In the genomic region with DNA sequence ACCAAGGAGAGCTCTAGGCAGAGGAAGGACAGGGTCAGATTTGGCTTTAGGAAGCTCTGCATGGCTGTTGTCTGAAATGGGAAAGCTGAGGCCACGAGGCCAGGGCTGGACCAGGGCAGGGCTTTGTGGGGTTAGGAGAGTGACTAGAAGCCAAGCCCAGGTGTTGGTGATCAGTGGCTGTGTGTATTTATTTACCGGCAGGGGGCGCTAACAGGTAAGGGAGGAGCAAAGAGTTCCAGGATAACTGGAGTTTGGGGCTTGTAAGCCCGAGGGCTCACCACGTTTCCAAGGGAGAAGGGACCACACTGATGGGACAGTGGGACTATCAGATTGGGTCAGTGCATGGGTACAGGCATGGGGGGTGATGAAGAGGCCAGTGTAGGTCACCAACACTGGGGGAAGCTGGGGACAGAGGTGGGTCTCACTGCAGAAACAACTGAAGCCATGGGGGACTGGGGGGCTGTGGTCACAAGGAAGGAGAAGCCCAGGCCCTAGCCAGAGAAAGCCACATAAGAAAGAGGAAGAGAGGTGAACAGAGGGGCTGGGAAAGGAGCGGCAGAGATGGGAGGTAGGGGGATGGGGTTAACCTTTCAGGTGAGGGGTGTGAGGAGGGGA, we compare ENCODE assay signal across 8 cellular contexts. TPM values are rescaled to one million over a fixed set of nuclear protein-coding genes. Genes with fewer than 3 reads are reported as not detected.
DNase-seq lines count a peak whose midpoint lies in the region; ATAC-seq, FAIRE-seq and TF ChIP-seq lines count a peak whose summit lies in the region.

No MANE protein-coding gene starts in this region.

- no peaks in the 10 kb centered on the region for H3K9me2 ChIP-seq in OCI-LY1 (ENCODE audit: low read depth, low read length)

- no peak for TF ChIP-seq POLR2A in esophagus muscularis mucosa (IDR thresholded peaks at IDR 0.05; ENCODE audit: low read depth)

- H3K27me3 ChIP-seq in OCI-LY1 (ENCODE audit: insufficient read depth, low read length) (no peaks in the 10 kb centered on the region), esophagus muscularis mucosa (no peaks in the 10 kb centered on the region), pancreas (no peaks in the 10 kb centered on the region)

- 21% methylated on average over 5 of the region's 6 CpGs for WGBS in esophagus muscularis mucosa
- WGBS in pancreas, 2 donors: 14 to 15% methylated on average over 6 of the region's 6 CpGs

- no peaks in the 10 kb centered on the region for H3F3A ChIP-seq in OCI-LY1 (ENCODE audit: insufficient read depth, low read length)

- H2AFZ ChIP-seq in OCI-LY1 (ENCODE audit: low read length): no peak overlapping the region

- H3K4me3 ChIP-seq in OCI-LY1 (ENCODE audit: low read depth, low read length, poor library complexity, severe bottlenecking): no peak overlapping the region
- H3K4me3 ChIP-seq in esophagus muscularis mucosa: no peak overlapping the region
- H3K4me3 ChIP-seq in pancreas: no peak overlapping the region

- H4K20me1 ChIP-seq in OCI-LY1 (ENCODE audit: insufficient read depth, low read length): no peaks in the 10 kb centered on the region

- H3K9me3 ChIP-seq in OCI-LY1 (ENCODE audit: low read length) (no peaks in the 10 kb centered on the region), esophagus muscularis mucosa (no peaks in the 10 kb centered on the region), pancreas (no peaks in the 10 kb centered on the region)

- FAIRE-seq in pancreas (lab: Jason Lieb, UNC): no peak

- ATAC-seq in pancreas: peak; percentile 51 to 67 (median 62)
- ATAC-seq in HG02970 (IDR thresholded peaks at IDR 0.05; ENCODE audit: low FRiP score, unreplicated experiment): no peak
- no peak for ATAC-seq in GM21390 (IDR thresholded peaks at IDR 0.05; ENCODE audit: unreplicated experiment)

- no peak overlapping the region for H3K4me2 ChIP-seq in OCI-LY1 (ENCODE audit: low read length)

- peak; percentile 87 for TF ChIP-seq CTCF in OCI-LY1 (IDR thresholded peaks at IDR 0.05; ENCODE audit: low read length)
- peak; percentile 59 to 77 (median 61) for TF ChIP-seq CTCF in esophagus muscularis mucosa (IDR thresholded peaks at IDR 0.05)
- peak; percentile 57 to 89 (median 82) for TF ChIP-seq CTCF in pancreas (IDR thresholded peaks at IDR 0.05)

- H3K36me3 ChIP-seq in OCI-LY1 (ENCODE audit: insufficient read depth, low read length): no peaks in the 10 kb centered on the region
- H3K36me3 ChIP-seq in esophagus muscularis mucosa: peaks cover 4 to 31% (median 16%) of the 10 kb centered on the region in 4 donors
- no peaks in the 10 kb centered on the region for H3K36me3 ChIP-seq in pancreas

- TF ChIP-seq EP300 in esophagus muscularis mucosa (IDR thresholded peaks at IDR 0.05): no peak

- H3K4me1 ChIP-seq in OCI-LY1 (ENCODE audit: insufficient read depth, low read length, severe bottlenecking) (peaks cover 17% of the 10 kb centered on the region), esophagus muscularis mucosa (peaks cover 15 to 33% (median 24%) of the 10 kb centered on the region in 4 donors), pancreas (peaks cover 0 to 16% (median 4%) of the 10 kb centered on the region in 3 donors)

- DNase-seq in DMS114 treated with DMSO at 0.1 percent for 48 hours (lab: John Stamatoyannopoulos, UW; ENCODE audit: unreplicated experiment): peak; percentile 63
- peak; percentile 96 for DNase-seq in HuH-7 (ENCODE audit: low spot score)
- peak; percentile 42 for DNase-seq in activated T-cell treated with anti-CD3 and anti-CD28 coated beads for 1 hour (ENCODE audit: low read depth)
- DNase-seq in esophagus muscularis mucosa (ENCODE audit: extremely low spot score): no peak
- DNase-seq in pancreas: peak in 3 of 6 donors; percentile 67 to 76 (median 72)

- no peak overlapping the region for H3K27ac ChIP-seq in OCI-LY1 (ENCODE audit: low read depth, low read length, poor library complexity, severe bottlenecking)
- no peak overlapping the region for H3K27ac ChIP-seq in esophagus muscularis mucosa (replicated peaks in 1 of 4)
- no peak overlapping the region for H3K27ac ChIP-seq in pancreas

- H3K9ac ChIP-seq in OCI-LY1 (ENCODE audit: low read length): no peak overlapping the region

- H3K79me2 ChIP-seq in OCI-LY1 (ENCODE audit: insufficient read depth, low read length): no peaks in the 10 kb centered on the region

- intact Hi-C loops in esophagus muscularis mucosa (cut with DNase I) (loop anchor here (5.0 kb wide), 3 partner anchors 63 to 168 kb away; a partner anchor contains a TSS), pancreas (cut with DNase I) (loop anchor here in 2 of 3 donors (5.0 to 10.0 kb wide), 3 partner anchors 38 to 176 kb away; a partner anchor contains a TSS)

RNA-seq across cellular contexts. Expression of a gene that starts 3.9 kb away (rescaled TPM):
- total RNA-seq in esophagus muscularis mucosa: 100 to 1,000 TPM in 2 of 4 donors, 10 to 100 TPM in 2; 47.3 to 109 (median 91.6) TPM
- 10 to 100 TPM; 44.3 to 63.9 (median 51.5) TPM for total RNA-seq in pancreas
- polyA plus RNA-seq in pancreas: 10 to 100 TPM; 70.2 to 91.1 TPM

RNA-seq across cellular contexts. Expression of a gene that starts 14.2 kb away (rescaled TPM):
- total RNA-seq in esophagus muscularis mucosa (not detected), pancreas (1 to 10 TPM in 4 of 6 donors, under 1 TPM in 2; 0.28 to 3.0 (median 2.0) TPM)
- polyA plus RNA-seq in pancreas: 10 to 100 TPM in 1 of 2 donors, 1 to 10 TPM in 1; 6.0 to 10.8 TPM

RNA-seq across cellular contexts. Expression of a gene that starts 16.0 kb away (rescaled TPM):
- total RNA-seq in esophagus muscularis mucosa: not detected
- not detected for total RNA-seq in pancreas
- polyA plus RNA-seq in pancreas: not detected

RNA-seq across cellular contexts. Expression of a gene that starts 21.2 kb away (rescaled TPM):
- total RNA-seq in esophagus muscularis mucosa (not detected), pancreas (not detected)
- under 1 TPM; 0.15 to 0.16 TPM for polyA plus RNA-seq in pancreas

RNA-seq across cellular contexts. Expression of a gene that starts 35.8 kb away (rescaled TPM):
- total RNA-seq in esophagus muscularis mucosa: 1 to 10 TPM; 1.7 to 5.5 (median 3.8) TPM
- total RNA-seq in pancreas: 10 to 100 TPM; 48.5 to 86.7 (median 60.0) TPM
- polyA plus RNA-seq in pancreas: 100 to 1,000 TPM; 133 to 197 TPM

Comparison
In these comparisons a context has a peak if more than half of its experiments do, and no peak if none do; other contexts are left out.
1. ATAC-seq: peak in pancreas (4 of 4); none in HG02970 (single experiment) and GM21390 (single experiment).
2. Peak in every context shown above with its lines, with median percentiles within 50 percentile points of each other: CTCF ChIP-seq.